Comparison of ENCODE assay signal across 15 cellular contexts in the genomic region with DNA sequence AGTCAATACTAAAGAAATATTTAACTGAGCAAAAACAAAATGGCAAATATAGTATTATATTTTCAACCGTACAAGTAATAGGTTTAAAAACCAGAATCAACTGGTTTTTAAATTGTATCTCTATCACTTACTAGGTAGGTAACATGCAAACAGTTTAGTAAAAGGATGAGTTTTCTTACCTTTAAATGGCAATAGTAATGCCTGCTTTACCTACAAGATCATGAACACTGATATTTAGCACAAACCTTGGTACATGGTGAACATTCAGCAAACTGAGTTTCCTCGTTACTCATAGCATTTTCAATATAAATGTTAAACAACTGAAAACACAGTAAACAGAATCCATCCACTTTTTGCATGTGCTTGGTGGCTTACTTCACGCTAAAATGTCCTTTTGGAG.
DNase-seq lines count a peak whose midpoint lies in the region; ATAC-seq, FAIRE-seq and TF ChIP-seq lines count a peak whose summit lies in the region.
"Had no signal": no experiment of that assay in that cellular context is flagged by ENCODE, and none has a peak within 500 bp of the region (broad histone marks: within the 10 kb centered on the region; RNA-seq: fewer than 3 reads in every experiment).

No MANE protein-coding gene starts in this region.

- no peak for TF ChIP-seq RAD21 in A549 (conservative IDR thresholded peaks at IDR 0.05 in 1 of 2, IDR thresholded peaks at IDR 0.05 in 1 of 2)

- FAIRE-seq in A549 (lab: Jason Lieb, UNC) (peak; percentile 80), GM19239 (lab: Jason Lieb, UNC) (peak; percentile 8)
- FAIRE-seq: G401.6, GM12891 had no signal

- no peaks in the 10 kb centered on the region for H3K36me3 Mint-ChIP-seq in T-helper 2 cell treated with Interferon-gamma antibody and Interleukin-4, amounts not matched to agents 5 μg/mL and 100 μg/mL, for 36 hours (ENCODE audit: low read depth)
- H3K36me3 Mint-ChIP-seq: CD8-positive, alpha-beta T cell had no signal

- H3K9ac ChIP-seq in HUES48 (ENCODE audit: low read depth, low read length): no peak overlapping the region
- H3K9ac ChIP-seq: BLaER1 treated with 17β-estradiol and CSF1 and Interleukin-3, amounts not matched to agents 10 nM and 100 nM had no signal

- H3K4me3 ChIP-seq in A549 (no peak overlapping the region), HUES48 (ENCODE audit: low read depth, low read length) (no peak overlapping the region), hepatocyte (no peak overlapping the region)
- H3K4me3 ChIP-seq: BLaER1 treated with 17β-estradiol and CSF1 and Interleukin-3, amounts not matched to agents 10 nM and 100 nM had no signal

- H3K4me1 ChIP-seq in A549 (peaks cover 89% of the 10 kb centered on the region), HUES48 (ENCODE audit: control insufficient read depth, insufficient read depth, low read length) (peaks cover 77% of the 10 kb centered on the region), hepatocyte (ENCODE audit: insufficient read depth) (no peaks in the 10 kb centered on the region)

- H3K27ac Mint-ChIP-seq in T-helper 2 cell treated with Interferon-gamma antibody and Interleukin-4, amounts not matched to agents 5 μg/mL and 100 μg/mL, for 36 hours: no peak overlapping the region
- H3K27ac Mint-ChIP-seq: B cell; CD8-positive, alpha-beta T cell had no signal

- no peaks in the 10 kb centered on the region for H3K27me3 Mint-ChIP-seq in T-helper 2 cell treated with Interferon-gamma antibody and Interleukin-4, amounts not matched to agents 5 μg/mL and 100 μg/mL, for 36 hours (ENCODE audit: low read depth)
- H3K27me3 Mint-ChIP-seq: B cell had no signal

- no peak for ATAC-seq in A549
- ATAC-seq: CD8-positive, alpha-beta T cell had no signal

- no peak overlapping the region for H2AFZ ChIP-seq in hepatocyte

- no peaks in the 10 kb centered on the region for H3K9me2 ChIP-seq in hepatocyte (replicated peaks; ENCODE audit: insufficient read depth)

- H3K27ac ChIP-seq in A549 (peak overlapping the region; percentile 98 to 100), HUES48 (ENCODE audit: low read depth, low read length) (peak overlapping the region; percentile 43), hepatocyte (peak overlapping the region; percentile 91)
- H3K27ac ChIP-seq: BLaER1 treated with 17β-estradiol and CSF1 and Interleukin-3, amounts not matched to agents 10 nM and 100 nM had no signal

- H3K9me3 Mint-ChIP-seq in T-helper 2 cell treated with Interferon-gamma antibody and Interleukin-4, amounts not matched to agents 5 μg/mL and 100 μg/mL, for 36 hours: no peaks in the 10 kb centered on the region
- H3K9me3 Mint-ChIP-seq: CD8-positive, alpha-beta T cell had no signal

- H3K4me2 ChIP-seq in A549: peak overlapping the region; percentile 76
- peak overlapping the region; percentile 26 for H3K4me2 ChIP-seq in hepatocyte
- H3K4me2 ChIP-seq: BLaER1 treated with 17β-estradiol and CSF1 and Interleukin-3, amounts not matched to agents 10 nM and 100 nM had no signal

- H3K36me3 ChIP-seq in HUES48 (ENCODE audit: control insufficient read depth, insufficient read depth, low read length) (no peaks in the 10 kb centered on the region), hepatocyte (replicated peaks; ENCODE audit: insufficient read depth, low read depth) (no peaks in the 10 kb centered on the region)
- H3K36me3 ChIP-seq: BLaER1 treated with 17β-estradiol and CSF1 and Interleukin-3, amounts not matched to agents 10 nM and 100 nM had no signal

- H3K27me3 ChIP-seq in HUES48 (ENCODE audit: control insufficient read depth, insufficient read depth, low read length) (no peaks in the 10 kb centered on the region), hepatocyte (no peaks in the 10 kb centered on the region)
- H3K27me3 ChIP-seq: BLaER1 treated with 17β-estradiol and CSF1 and Interleukin-3, amounts not matched to agents 10 nM and 100 nM had no signal

- TF ChIP-seq EP300 in A549 (IDR thresholded peaks at IDR 0.05): no peak

- WGBS in A549 (ENCODE audit: missing lambda C conversion rate): 9% methylated on average over 3 of the region's 3 CpGs
- WGBS in hepatocyte (ENCODE audit: low lambda C conversion rate, missing lambda C conversion rate): 51% methylated on average over 3 of the region's 3 CpGs

- H4K20me1 ChIP-seq in hepatocyte (ENCODE audit: insufficient read depth, poor library complexity, severe bottlenecking): no peaks in the 10 kb centered on the region
- H4K20me1 ChIP-seq: BLaER1 treated with 17β-estradiol and CSF1 and Interleukin-3, amounts not matched to agents 10 nM and 100 nM had no signal

- no peak for TF ChIP-seq CTCF in A549 (IDR thresholded peaks at IDR 0.05)
- TF ChIP-seq CTCF in hepatocyte (IDR thresholded peaks at IDR 0.05; ENCODE audit: poor library complexity): no peak

- TF ChIP-seq POLR2A in A549 (IDR thresholded peaks at IDR 0.05; ENCODE audit: low read length): no peak

- H3K79me2 ChIP-seq in hepatocyte: peaks cover 22% of the 10 kb centered on the region

- DNase-seq in A549 (ENCODE audit: low read depth in 1 of 2, low spot score in 1 of 2) (peak in 1 of 2 experiments; percentile 32), GM19239 (ENCODE audit: insufficient read length, low spot score) (no peak), hepatocyte (ENCODE audit: low spot score) (no peak), islet precursor cell (no peak), GOT3 (lab: John Stamatoyannopoulos, UW) (no peak), amniotic stem cell (lab: John Stamatoyannopoulos, UW) (no peak)
- DNase-seq in T-helper 2 cell treated with Interferon-gamma antibody and Interleukin-4, amounts not matched to agents 5 μg/mL and 100 μg/mL, for 36 hours (ENCODE audit: low spot score): no peak
- DNase-seq: 8988T; CD8-positive, alpha-beta T cell; KG1 had no signal

- no peak overlapping the region for H3K4me3 Mint-ChIP-seq in T-helper 2 cell treated with Interferon-gamma antibody and Interleukin-4, amounts not matched to agents 5 μg/mL and 100 μg/mL, for 36 hours
- H3K4me3 Mint-ChIP-seq: B cell; CD8-positive, alpha-beta T cell had no signal

- POLR2A ChIA-PET in A549 (lab: Yijun Ruan, JAX): interaction anchor here (1.4 kb wide), 1 partner anchor 48 kb away, joined by 4 read pairs; no protein-coding TSS in a partner anchor

- CTCF ChIA-PET in A549 (lab: Yijun Ruan, JAX): no interaction called here

- no peaks in the 10 kb centered on the region for H3K4me1 Mint-ChIP-seq in T-helper 2 cell treated with Interferon-gamma antibody and Interleukin-4, amounts not matched to agents 5 μg/mL and 100 μg/mL, for 36 hours (ENCODE audit: low read depth)
- H3K4me1 Mint-ChIP-seq: B cell had no signal

- H3K9me3 ChIP-seq in A549: no peaks in the 10 kb centered on the region
- H3K9me3 ChIP-seq in HUES48 (ENCODE audit: control insufficient read depth, insufficient read depth, low read length): no peaks in the 10 kb centered on the region
- no peaks in the 10 kb centered on the region for H3K9me3 ChIP-seq in hepatocyte (ENCODE audit: low read depth)

TF ChIP-seq in A549, 52 proteins besides CTCF, POLR2A, EP300 and RAD21 (continues in another document):
- TF ChIP-seq FOSB (CRISPR knock-in tag; IDR thresholded peaks at IDR 0.05) (no peak), ZSCAN20 (CRISPR knock-in tag; IDR thresholded peaks at IDR 0.05) (peak; percentile 72; the same call in 1 of the 2 replicates), MYC (IDR thresholded peaks at IDR 0.05; ENCODE audit: borderline replicate concordance, low read length) (no peak), HOXB13 (CRISPR knock-in tag; IDR thresholded peaks at IDR 0.05; ENCODE audit: low read depth) (peak; percentile 62; the same call in 1 of the 2 replicates), KDM1A (IDR thresholded peaks at IDR 0.05; ENCODE audit: low read depth) (no peak), MAZ (IDR thresholded peaks at IDR 0.05; ENCODE audit: borderline replicate concordance, low read depth, low read length) (no peak), RFX5 (IDR thresholded peaks at IDR 0.05) (no peak), ZNF302 (CRISPR knock-in tag; IDR thresholded peaks at IDR 0.05) (0 out of 2 replicates have a peak, but pooled peaks have one; percentile 45), NPAS2 (CRISPR knock-in tag; IDR thresholded peaks at IDR 0.05; ENCODE audit: borderline replicate concordance) (no peak), PBX3 (IDR thresholded peaks at IDR 0.05) (no peak), NR3C1 (IDR thresholded peaks at IDR 0.05) (no peak), HES2 (IDR thresholded peaks at IDR 0.05) (no peak), RARB (CRISPR knock-in tag; IDR thresholded peaks at IDR 0.05) (0 out of 2 replicates have a peak, but pooled peaks have one; percentile 64), KDM5A (IDR thresholded peaks at IDR 0.05) (no peak)
- TF ChIP-seq, protein P1, sequence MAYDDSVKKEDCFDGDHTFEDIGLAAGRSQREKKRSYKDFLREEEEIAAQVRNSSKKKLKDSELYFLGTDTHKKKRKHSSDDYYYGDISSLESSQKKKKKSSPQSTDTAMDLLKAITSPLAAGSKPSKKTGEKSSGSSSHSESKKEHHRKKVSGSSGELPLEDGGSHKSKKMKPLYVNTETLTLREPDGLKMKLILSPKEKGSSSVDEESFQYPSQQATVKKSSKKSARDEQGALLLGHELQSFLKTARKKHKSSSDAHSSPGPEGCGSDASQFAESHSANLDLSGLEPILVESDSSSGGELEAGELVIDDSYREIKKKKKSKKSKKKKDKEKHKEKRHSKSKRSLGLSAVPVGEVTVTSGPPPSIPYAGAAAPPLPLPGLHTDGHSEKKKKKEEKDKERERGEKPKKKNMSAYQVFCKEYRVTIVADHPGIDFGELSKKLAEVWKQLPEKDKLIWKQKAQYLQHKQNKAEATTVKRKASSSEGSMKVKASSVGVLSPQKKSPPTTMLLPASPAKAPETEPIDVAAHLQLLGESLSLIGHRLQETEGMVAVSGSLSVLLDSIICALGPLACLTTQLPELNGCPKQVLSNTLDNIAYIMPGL (CRISPR knock-in tag; IDR thresholded peaks at IDR 0.05; ENCODE audit: borderline replicate concordance): 0 out of 2 replicates have a peak, but pooled peaks have one; percentile 21

Comparison
In these comparisons a context has a peak if more than half of its experiments do, and no peak if none do; other contexts are left out.
1. H3K27ac ChIP-seq: peak in every context shown above with its lines; median percentile 99 in A549; 91 in hepatocyte; 43 in HUES48.